Comparison of ENCODE assay signal across 2 cellular contexts in genomic region chr11:12841946-12842630, GRCh38.
TF ChIP-seq lines count a peak whose summit lies in the region.

No MANE protein-coding gene starts in this region.

TF ChIP-seq in IMR-90, 13 proteins besides CTCF, POLR2A, EP300 and RAD21 (continued from another document):
- TF ChIP-seq FOS (IDR thresholded peaks at IDR 0.05; ENCODE audit: low read depth, low read length) (no peak), USF2 (IDR thresholded peaks at IDR 0.05; ENCODE audit: low read depth, low read length) (no peak), NFE2L2 (IDR thresholded peaks at IDR 0.05; ENCODE audit: low read depth, low read length) (no peak), CEBPB (IDR thresholded peaks at IDR 0.05; ENCODE audit: low read depth, low read length) (no peak), ELK1 (IDR thresholded peaks at IDR 0.05; ENCODE audit: borderline replicate concordance, low read depth, low read length) (no peak), CHD1 (IDR thresholded peaks at IDR 0.05; ENCODE audit: low read depth, low read length) (no peak), RFX5 (IDR thresholded peaks at IDR 0.05; ENCODE audit: low read depth, low read length) (no peak), SMC3 (IDR thresholded peaks at IDR 0.05; ENCODE audit: low read depth, low read length) (no peak), RCOR1 (IDR thresholded peaks at IDR 0.05; ENCODE audit: insufficient replicate concordance, low read length) (no peak)

TF ChIP-seq in HepG2, 621 proteins besides CTCF, POLR2A, EP300 and RAD21 (continued from another document):
- TF ChIP-seq GABPA (IDR thresholded peaks at IDR 0.05; ENCODE audit: low read depth, low read length), result no peak
- 0 out of 2 replicates have a peak, but pooled peaks have one; percentile 21 for TF ChIP-seq GABPA (CRISPR knock-in tag; IDR thresholded peaks at IDR 0.05; ENCODE audit: low read depth)
- TF ChIP-seq RFX1 (IDR thresholded peaks at IDR 0.05), result peak; percentile 28
